In genomic region chr7:133649593-133649992, GRCh38 we compare ENCODE assay signal across 18 cellular contexts.
"Had no signal": no experiment of that assay in that cellular context is flagged by ENCODE, and none has a peak within 500 bp of the region (broad histone marks: within the 10 kb centered on the region; RNA-seq: fewer than 3 reads in every experiment).

No MANE protein-coding gene starts in this region.

- DNase-seq: activated CD4-positive, alpha-beta memory T cell treated with anti-CD3 and anti-CD28 coated beads for 36 hours; activated CD4-positive, alpha-beta T cell treated with anti-CD3 and anti-CD28 coated beads for 1 hour; activated CD8-positive, alpha-beta memory T cell treated with anti-CD3 and anti-CD28 coated beads, Interleukin-2, amount 10 ng/mL, durations not matched to agents 7 days and 5 days; activated naive CD4-positive, alpha-beta T cell treated with anti-CD3 and anti-CD28 coated beads for 36 hours; activated naive CD8-positive, alpha-beta T cell treated with anti-CD3 and anti-CD28 coated beads, Interleukin-2, amount 50 U/mL, for 24 hours; activated T-cell treated with anti-CD3 and anti-CD28 coated beads, Interleukin-2, amount 50 U/mL, for 1 hour; body of pancreas; effector memory CD8-positive, alpha-beta T cell; islet precursor cell; mammary epithelial cell; naive B cell; ovary; right lobe of liver; T-helper 1 cell; T1000 had no signal

- H3K4me2 ChIP-seq: neural progenitor cell had no signal

- H3K9ac ChIP-seq: neural progenitor cell had no signal

- H3K27me3 ChIP-seq: body of pancreas, neural progenitor cell, ovary, right lobe of liver, suprapubic skin had no signal

- ATAC-seq: activated CD8-positive, alpha-beta memory T cell treated with anti-CD3 and anti-CD28 coated beads, Interleukin-2, amount 10 ng/mL, durations not matched to agents 7 days and 5 days; activated naive CD8-positive, alpha-beta T cell treated with anti-CD3 and anti-CD28 coated beads, Interleukin-2, amount 50 U/mL, for 24 hours; body of pancreas; effector memory CD8-positive, alpha-beta T cell; right lobe of liver had no signal

- H3K4me1 ChIP-seq: right lobe of liver had no signal

- H2AFZ ChIP-seq: neural progenitor cell had no signal

- H3K9me3 ChIP-seq: body of pancreas, ovary, right lobe of liver, suprapubic skin had no signal

- H3K36me3 ChIP-seq: neural progenitor cell, ovary, right lobe of liver, suprapubic skin had no signal

- H3K4me3 ChIP-seq: body of pancreas, neural progenitor cell, ovary, right lobe of liver, suprapubic skin had no signal

- H3K27ac ChIP-seq: body of pancreas, neural progenitor cell, ovary, right lobe of liver, suprapubic skin, VCaP had no signal
